In the genomic region with DNA sequence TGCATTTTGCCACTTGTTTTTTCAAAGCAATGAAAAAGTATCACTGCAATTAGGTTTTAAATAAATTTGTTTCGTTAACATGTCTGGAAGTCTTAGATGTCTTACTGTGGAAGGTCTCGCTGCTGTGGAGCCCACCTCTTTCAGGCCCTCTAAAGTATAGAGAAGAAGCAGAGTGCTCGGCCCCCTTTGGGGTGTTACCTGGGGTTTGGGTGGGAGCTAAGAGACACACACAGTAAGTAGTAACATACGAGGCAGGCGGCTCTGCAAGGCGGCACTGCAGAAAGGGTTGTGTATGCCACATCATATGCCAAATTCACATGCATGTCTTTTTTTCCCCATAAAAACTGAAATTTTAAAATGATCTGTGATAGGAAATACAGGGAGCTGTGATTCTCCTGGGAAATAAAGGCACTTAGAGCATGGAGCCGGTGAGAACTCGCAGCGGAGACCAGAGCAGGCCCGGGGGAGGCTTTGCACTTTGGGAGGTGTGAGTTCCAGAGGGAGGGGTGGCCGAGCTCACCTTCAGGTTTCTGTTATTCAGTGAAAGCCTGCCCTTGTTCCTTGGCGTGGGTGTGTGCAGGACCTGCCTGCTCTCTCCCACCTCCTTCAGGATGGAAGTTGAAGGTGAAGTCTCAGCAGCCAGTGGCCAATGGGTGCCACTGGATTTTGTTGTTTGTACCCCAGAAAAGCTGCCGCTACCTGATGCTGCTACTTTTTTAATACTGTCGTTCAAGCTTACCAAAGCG, we compare ENCODE assay signal across 33 cellular contexts. TPM values are rescaled to one million over a fixed set of nuclear protein-coding genes. Genes with fewer than 3 reads are reported as not detected.
DNase-seq lines count a peak whose midpoint lies in the region; ATAC-seq, FAIRE-seq and TF ChIP-seq lines count a peak whose summit lies in the region.
"Had no signal": no experiment of that assay in that cellular context is flagged by ENCODE, and none has a peak within 500 bp of the region (broad histone marks: within the 10 kb centered on the region; RNA-seq: fewer than 3 reads in every experiment).

No MANE protein-coding gene starts in this region.

- H3K27ac ChIP-seq in brain microvascular endothelial cell (no peak overlapping the region), mesendoderm (ENCODE audit: low read depth, low read length) (no peak overlapping the region)
- H3K27ac ChIP-seq: colonic mucosa, esophagus muscularis mucosa, hepatocyte, SK-N-MC, tibial artery had no signal

- no peaks in the 10 kb centered on the region for H3K9me3 Mint-ChIP-seq in activated naive CD4-positive, alpha-beta T cell treated with anti-CD3 and anti-CD28 coated beads for 36 hours
- no peaks in the 10 kb centered on the region for H3K9me3 Mint-ChIP-seq in activated naive CD4-positive, alpha-beta T cell treated with anti-CD3 and anti-CD28 coated beads, Interleukin-2, amount 10 ng/mL, durations not matched to agents 7 days and 5 days
- H3K9me3 Mint-ChIP-seq: effector memory CD8-positive, alpha-beta T cell; stimulated activated naive CD8-positive, alpha-beta T cell treated with anti-CD3 and anti-CD28 coated beads, Interleukin-15, amount 100 ng/mL, for 72 hours; T-helper 1 cell treated with Interleukin-12 subunit alpha and Interleukin-12 subunit beta and Interleukin-4 antibody, amounts not matched to agents 30 μg/mL and 1 μg/mL, for 36 hours had no signal

- H3K4me3 Mint-ChIP-seq in activated naive CD4-positive, alpha-beta T cell treated with anti-CD3 and anti-CD28 coated beads for 36 hours = no peak overlapping the region
- no peak overlapping the region for H3K4me3 Mint-ChIP-seq in activated naive CD4-positive, alpha-beta T cell treated with anti-CD3 and anti-CD28 coated beads, Interleukin-2, amount 10 ng/mL, durations not matched to agents 7 days and 5 days
- H3K4me3 Mint-ChIP-seq: activated CD4-positive, alpha-beta T cell treated with anti-CD3 and anti-CD28 coated beads for 36 hours; effector memory CD8-positive, alpha-beta T cell; stimulated activated naive CD8-positive, alpha-beta T cell treated with anti-CD3 and anti-CD28 coated beads, Interleukin-15, amount 100 ng/mL, for 72 hours; T-helper 1 cell treated with Interleukin-12 subunit alpha and Interleukin-12 subunit beta and Interleukin-4 antibody, amounts not matched to agents 30 μg/mL and 1 μg/mL, for 36 hours had no signal

- no peak overlapping the region for H2BK15ac ChIP-seq in mesendoderm (replicated peaks; ENCODE audit: low read depth)

- peaks cover 20% of the 10 kb centered on the region for H3K36me3 Mint-ChIP-seq in activated naive CD4-positive, alpha-beta T cell treated with anti-CD3 and anti-CD28 coated beads for 36 hours (ENCODE audit: low read depth)
- H3K36me3 Mint-ChIP-seq in activated naive CD4-positive, alpha-beta T cell treated with anti-CD3 and anti-CD28 coated beads, Interleukin-2, amount 10 ng/mL, durations not matched to agents 7 days and 5 days = peaks cover 55% of the 10 kb centered on the region

- no peak for DNase-seq in activated naive CD4-positive, alpha-beta T cell treated with anti-CD3 and anti-CD28 coated beads for 36 hours
- DNase-seq in activated naive CD4-positive, alpha-beta T cell treated with anti-CD3 and anti-CD28 coated beads, Interleukin-2, amount 10 ng/mL, durations not matched to agents 7 days and 5 days = no peak
- DNase-seq in brain microvascular endothelial cell (no peak), mesendoderm (peak; percentile 77), NCI-H524 treated with DMSO at 0.1 percent for 48 hours (lab: John Stamatoyannopoulos, UW) (no peak), HTR-8/SVneo (ENCODE audit: insufficient read length, low spot score) (no peak), HK-2 (ENCODE audit: unreplicated experiment) (no peak)
- DNase-seq: activated CD4-positive, alpha-beta T cell treated with anti-CD3 and anti-CD28 coated beads for 36 hours; activated CD8-positive, alpha-beta memory T cell treated with anti-CD3 and anti-CD28 coated beads for 24 hours; activated naive CD4-positive, alpha-beta T cell; activated T-cell treated with anti-CD3 and anti-CD28 coated beads, Interleukin-2, amount 50 U/mL, for 1 hour; amniotic stem cell; colonic mucosa; DMS53; effector memory CD8-positive, alpha-beta T cell; HCEC 1CT; Kasumi-1; mesenchymal stem cell; NCI-H446; occipital lobe; small intestine; stimulated activated naive CD8-positive, alpha-beta T cell treated with anti-CD3 and anti-CD28 coated beads, Interleukin-15, amount 100 ng/mL, for 72 hours; tibial artery had no signal

- no CpG with 5 or more reads among the region's 15 CpGs for WGBS in mesendoderm (ENCODE audit: extremely low coverage, insufficient coverage, low lambda C conversion rate)

- intact Hi-C loops in activated naive CD4-positive, alpha-beta T cell treated with anti-CD3 and anti-CD28 coated beads for 36 hours (cut with micrococcal nuclease) = no loop called here

- ATAC-seq in GM21360 (IDR thresholded peaks at IDR 0.05; ENCODE audit: unreplicated experiment) = no peak
- ATAC-seq: activated CD4-positive, alpha-beta T cell treated with anti-CD3 and anti-CD28 coated beads for 36 hours; effector memory CD8-positive, alpha-beta T cell; left lobe of liver; stimulated activated naive CD8-positive, alpha-beta T cell treated with anti-CD3 and anti-CD28 coated beads, Interleukin-15, amount 100 ng/mL, for 72 hours had no signal

- peaks cover 10% of the 10 kb centered on the region for H3K4me1 Mint-ChIP-seq in activated naive CD4-positive, alpha-beta T cell treated with anti-CD3 and anti-CD28 coated beads for 36 hours (ENCODE audit: low read depth)
- peaks cover 13% of the 10 kb centered on the region for H3K4me1 Mint-ChIP-seq in activated naive CD4-positive, alpha-beta T cell treated with anti-CD3 and anti-CD28 coated beads, Interleukin-2, amount 10 ng/mL, durations not matched to agents 7 days and 5 days

- H3K4me1 ChIP-seq in mesendoderm (ENCODE audit: control insufficient read depth, low read depth, low read length) = no peaks in the 10 kb centered on the region
- H3K4me1 ChIP-seq: colonic mucosa, esophagus muscularis mucosa, tibial artery had no signal

- no peak overlapping the region for H3K4ac ChIP-seq in mesendoderm (ENCODE audit: low read depth, low read length)

- no peak overlapping the region for H4K8ac ChIP-seq in mesendoderm (ENCODE audit: low read depth, low read length)

- peak; percentile 35 for TF ChIP-seq CTCF in brain microvascular endothelial cell (IDR thresholded peaks at IDR 0.05; ENCODE audit: low read depth, low read length, missing control alignments)

- H3K23ac ChIP-seq in mesendoderm (ENCODE audit: low read length) = no peak overlapping the region

- H4K5ac ChIP-seq in mesendoderm (ENCODE audit: low read length) = no peak overlapping the region

- no peaks in the 10 kb centered on the region for H3K79me2 ChIP-seq in mesendoderm (ENCODE audit: control insufficient read depth, insufficient read depth, low read length)

- no peak overlapping the region for H3K56ac ChIP-seq in mesendoderm (ENCODE audit: low read length)

- peaks cover 13% of the 10 kb centered on the region for H3K79me1 ChIP-seq in mesendoderm (ENCODE audit: low read length)

- H2AK5ac ChIP-seq in mesendoderm (ENCODE audit: low read length) = no peak overlapping the region

- H3K4me3 ChIP-seq in brain microvascular endothelial cell (ENCODE audit: low read depth, low read length) (no peak overlapping the region), mesendoderm (ENCODE audit: low read length) (no peak overlapping the region)
- H3K4me3 ChIP-seq: colonic mucosa, esophagus muscularis mucosa, hepatocyte, SK-N-MC, tibial artery had no signal

- no peaks in the 10 kb centered on the region for H3K27me3 ChIP-seq in brain microvascular endothelial cell (replicated peaks)
- no peaks in the 10 kb centered on the region for H3K27me3 ChIP-seq in mesendoderm (ENCODE audit: insufficient read depth, low read length, poor library complexity)
- H3K27me3 ChIP-seq: colonic mucosa, esophagus muscularis mucosa, hepatocyte, tibial artery had no signal

- peak overlapping the region; percentile 9 for H3K27ac Mint-ChIP-seq in activated naive CD4-positive, alpha-beta T cell treated with anti-CD3 and anti-CD28 coated beads for 36 hours
- no peak overlapping the region for H3K27ac Mint-ChIP-seq in activated naive CD4-positive, alpha-beta T cell treated with anti-CD3 and anti-CD28 coated beads, Interleukin-2, amount 10 ng/mL, durations not matched to agents 7 days and 5 days
- H3K27ac Mint-ChIP-seq: activated CD4-positive, alpha-beta T cell treated with anti-CD3 and anti-CD28 coated beads for 36 hours had no signal

- H3K36me3 ChIP-seq in brain microvascular endothelial cell (replicated peaks) (peaks cover 31% of the 10 kb centered on the region), mesendoderm (ENCODE audit: control insufficient read depth, insufficient read depth, low read length) (peaks cover 6% of the 10 kb centered on the region)
- H3K36me3 ChIP-seq: colonic mucosa had no signal

- FAIRE-seq in HTR-8/SVneo (lab: Jason Lieb, UNC) = no peak
- FAIRE-seq: A204.1, bronchial epithelial cell, frontal cortex, G401.6, small intestine had no signal

- H3K18ac ChIP-seq in mesendoderm (ENCODE audit: low read length) = no peak overlapping the region

- no peak overlapping the region for H2BK120ac ChIP-seq in mesendoderm (ENCODE audit: low read depth, low read length)

- no peak overlapping the region for H3K9ac ChIP-seq in mesendoderm (ENCODE audit: low read length)

- CTCF ChIA-PET in activated naive CD4-positive, alpha-beta T cell treated with anti-CD3 and anti-CD28 coated beads for 36 hours (lab: Charles Lee) = interaction anchor here (0.6 kb wide), 1 partner anchor 24 kb away, joined by 4 read pairs; no protein-coding TSS in a partner anchor
- CTCF ChIA-PET in activated naive CD4-positive, alpha-beta T cell treated with anti-CD3 and anti-CD28 coated beads, Interleukin-2, amount 10 ng/mL, durations not matched to agents 7 days and 5 days (lab: Charles Lee) = no interaction called here

- H2BK5ac ChIP-seq in mesendoderm (ENCODE audit: low read length) = no peak overlapping the region

- no peaks in the 10 kb centered on the region for H3K27me3 Mint-ChIP-seq in activated naive CD4-positive, alpha-beta T cell treated with anti-CD3 and anti-CD28 coated beads for 36 hours (ENCODE audit: low read depth)
- H3K27me3 Mint-ChIP-seq in activated naive CD4-positive, alpha-beta T cell treated with anti-CD3 and anti-CD28 coated beads, Interleukin-2, amount 10 ng/mL, durations not matched to agents 7 days and 5 days = no peaks in the 10 kb centered on the region
- H3K27me3 Mint-ChIP-seq: activated CD4-positive, alpha-beta T cell treated with anti-CD3 and anti-CD28 coated beads for 36 hours; effector memory CD8-positive, alpha-beta T cell; stimulated activated naive CD8-positive, alpha-beta T cell treated with anti-CD3 and anti-CD28 coated beads, Interleukin-15, amount 100 ng/mL, for 72 hours had no signal

- in situ Hi-C loops in brain microvascular endothelial cell (cut with HindIII; ENCODE audit: low pct_ligation_motif_present, low sequenced_read_pairs) = no loop called here

- no peak overlapping the region for H3K4me2 ChIP-seq in mesendoderm (ENCODE audit: low read length)
- H3K4me2 ChIP-seq: hepatocyte had no signal

RNA-seq across cellular contexts. Expression of gene PWP2, which starts 35.7 kb away (rescaled TPM):
- 10 to 100 TPM; 29.6 to 30.9 TPM for total RNA-seq in activated naive CD4-positive, alpha-beta T cell treated with anti-CD3 and anti-CD28 coated beads for 36 hours
- polyA plus RNA-seq in mesendoderm (2013, experiment 1 of 2) = 0.51 TPM
- 0.66 TPM for polyA plus RNA-seq in mesendoderm (2013, experiment 2 of 2)

RNA-seq across cellular contexts. Expression of gene TRAPPC10, which starts 59.4 kb away (rescaled TPM):
- total RNA-seq in activated naive CD4-positive, alpha-beta T cell treated with anti-CD3 and anti-CD28 coated beads for 36 hours = 10 to 100 TPM; 37.1 to 38.6 TPM
- polyA plus RNA-seq in mesendoderm (2013, experiment 1 of 2) = 21.4 TPM
- 19.9 TPM for polyA plus RNA-seq in mesendoderm (2013, experiment 2 of 2)
